In the genomic region with DNA sequence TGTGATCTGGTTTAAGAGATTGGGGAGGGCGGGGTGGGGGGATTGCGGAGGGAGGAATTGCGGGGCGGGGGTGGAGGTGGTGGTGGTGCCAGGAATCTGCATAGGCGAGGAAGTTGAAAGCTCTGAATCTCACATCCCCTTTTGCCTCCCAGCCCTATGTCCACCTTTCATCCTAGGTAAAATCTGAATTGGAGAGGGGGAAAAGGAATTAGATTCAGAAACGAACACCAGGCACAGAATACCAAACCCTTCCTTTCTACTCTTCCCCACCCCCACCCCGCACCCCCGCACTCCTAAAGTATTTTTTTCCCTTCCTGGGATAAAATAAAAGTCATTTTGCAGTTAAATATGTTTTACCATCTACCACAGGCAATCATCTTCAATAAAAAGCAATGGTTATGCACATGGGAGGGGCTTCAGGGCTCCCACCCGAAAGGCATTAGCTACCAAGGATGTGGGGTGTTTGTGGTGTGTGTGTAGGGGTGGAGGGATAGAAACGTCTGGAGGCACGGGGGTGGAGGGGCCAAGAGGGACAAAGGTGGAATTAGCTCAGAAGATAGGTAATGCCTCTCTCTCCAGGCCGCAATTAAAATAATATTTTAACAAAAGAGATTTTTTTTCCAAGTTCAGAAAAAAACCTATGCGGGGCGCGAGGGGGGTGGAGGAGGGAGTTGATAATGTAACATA, we compare ENCODE assay signal across 9 cellular contexts. TPM values are rescaled to one million over a fixed set of nuclear protein-coding genes. Genes with fewer than 3 reads are reported as not detected.
DNase-seq lines count a peak whose midpoint lies in the region; ATAC-seq and TF ChIP-seq lines count a peak whose summit lies in the region.
"Had no signal": no experiment of that assay in that cellular context is flagged by ENCODE, and none has a peak within 500 bp of the region (broad histone marks: within the 10 kb centered on the region; RNA-seq: fewer than 3 reads in every experiment).

No MANE protein-coding gene starts in this region.

- H3K27ac Mint-ChIP-seq in stimulated activated naive B cell treated with anti-CD40 and anti-IgM and Interleukin-4, amounts not matched to agents 10 μg/mL and 1 μg/mL and 100 μg/mL, for 72 hours, result peak overlapping the region; percentile 86

- peaks cover 58 to 64% of the 10 kb centered on the region in 2 donors for H3K27me3 Mint-ChIP-seq in stimulated activated naive B cell treated with anti-CD40 and anti-IgM and Interleukin-4, amounts not matched to agents 10 μg/mL and 1 μg/mL and 100 μg/mL, for 72 hours

- H3K4me1 Mint-ChIP-seq in stimulated activated naive B cell treated with anti-CD40 and anti-IgM and Interleukin-4, amounts not matched to agents 10 μg/mL and 1 μg/mL and 100 μg/mL, for 72 hours, result peaks cover 20 to 34% of the 10 kb centered on the region in 2 donors

- peak overlapping the region; percentile 56 to 61 for H3K4me3 Mint-ChIP-seq in stimulated activated naive B cell treated with anti-CD40 and anti-IgM and Interleukin-4, amounts not matched to agents 10 μg/mL and 1 μg/mL and 100 μg/mL, for 72 hours

- DNase-seq in NCI-H82 (lab: John Stamatoyannopoulos, UW) (peak; percentile 51), NCI-H82 treated with DMSO at 0.1 percent for 48 hours (lab: John Stamatoyannopoulos, UW; ENCODE audit: unreplicated experiment) (no peak), right cardiac atrium (no peak), amygdala (lab: John Stamatoyannopoulos, UW) (no peak), ureter (ENCODE audit: low spot score) (no peak)
- no peak for DNase-seq in stimulated activated naive B cell treated with anti-CD40 and anti-IgM and Interleukin-4, amounts not matched to agents 10 μg/mL and 1 μg/mL and 100 μg/mL, for 72 hours

- ATAC-seq in right cardiac atrium (no peak), HG03196 (IDR thresholded peaks at IDR 0.05; ENCODE audit: unreplicated experiment) (no peak)
- peak; percentile 4 to 24 for ATAC-seq in stimulated activated naive B cell treated with anti-CD40 and anti-IgM and Interleukin-4, amounts not matched to agents 10 μg/mL and 1 μg/mL and 100 μg/mL, for 72 hours (replicated peaks)

- intact Hi-C loops in right cardiac atrium (cut with DNase I), result loop anchor here (5.0 to 10.0 kb wide), 7 partner anchors 291 to 1021 kb away; no protein-coding TSS in a partner anchor

- H3K27ac ChIP-seq in VCaP (peak overlapping the region; percentile 47; the same call in 1 of the 2 replicates), right cardiac atrium (ENCODE audit: low read length) (peak overlapping the region; percentile 48)

- no peaks in the 10 kb centered on the region for H3K27me3 ChIP-seq in right cardiac atrium (ENCODE audit: control insufficient read depth, insufficient read depth)

- no peaks in the 10 kb centered on the region for H3K9me3 ChIP-seq in right cardiac atrium (ENCODE audit: control insufficient read depth, low read length)

- peaks cover 13% of the 10 kb centered on the region for H3K4me1 ChIP-seq in right cardiac atrium (ENCODE audit: control insufficient read depth, insufficient read depth, low read length)

- H3K36me3 Mint-ChIP-seq in stimulated activated naive B cell treated with anti-CD40 and anti-IgM and Interleukin-4, amounts not matched to agents 10 μg/mL and 1 μg/mL and 100 μg/mL, for 72 hours, result no peaks in the 10 kb centered on the region

- WGBS in right cardiac atrium, result 4% methylated on average over 15 of the region's 15 CpGs

- H3K9me3 Mint-ChIP-seq in stimulated activated naive B cell treated with anti-CD40 and anti-IgM and Interleukin-4, amounts not matched to agents 10 μg/mL and 1 μg/mL and 100 μg/mL, for 72 hours, result no peaks in the 10 kb centered on the region

- no peak for TF ChIP-seq CTCF in VCaP (conservative IDR thresholded peaks at IDR 0.05)

- peak overlapping the region; percentile 33 for H3K4me3 ChIP-seq in right cardiac atrium (ENCODE audit: low read length)

RNA-seq across cellular contexts. Expression of gene IGFBP5, which starts 1.8 kb away (rescaled TPM):
- total RNA-seq in right cardiac atrium (100 to 1,000 TPM; 170 to 409 (median 309) TPM), ureter (697 TPM)
- 162 TPM for polyA plus RNA-seq in right cardiac atrium
- total RNA-seq: OCI-LY7 had no signal

Comparison
In these comparisons a context has a peak if more than half of its experiments do, and no peak if none do; other contexts are left out.
1. ATAC-seq: peak in stimulated activated naive B cell treated with anti-CD40 and anti-IgM and Interleukin-4, amounts not matched to agents 10 μg/mL and 1 μg/mL and 100 μg/mL, for 72 hours (2 of 2); none in right cardiac atrium (0 of 2) and HG03196 (single experiment).